Comparison of ENCODE assay signal across 15 cellular contexts in the genomic region with DNA sequence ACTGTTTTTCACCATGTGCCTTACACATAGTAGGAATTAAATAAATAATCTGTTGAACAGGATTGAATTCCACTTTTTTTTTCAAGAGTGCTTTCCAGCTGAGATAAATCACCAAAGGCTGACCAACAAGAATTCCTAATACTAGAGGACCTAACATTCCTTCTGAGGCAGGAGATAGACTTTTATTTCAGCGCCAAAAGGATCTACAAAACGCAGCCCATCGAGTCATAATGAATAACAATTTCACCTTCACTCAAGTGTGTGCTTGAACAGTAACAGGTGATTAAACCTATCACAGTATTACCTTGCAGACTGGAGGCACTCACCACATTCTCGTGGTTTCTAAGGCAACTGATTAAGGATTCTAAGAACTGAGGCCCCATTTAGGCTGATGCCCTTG.
DNase-seq lines count a peak whose midpoint lies in the region; ATAC-seq and TF ChIP-seq lines count a peak whose summit lies in the region.
"Had no signal": no experiment of that assay in that cellular context is flagged by ENCODE, and none has a peak within 500 bp of the region (broad histone marks: within the 10 kb centered on the region; RNA-seq: fewer than 3 reads in every experiment).

No MANE protein-coding gene starts in this region.

- 56 to 76% methylated on average over 4 of the region's 4 CpGs for WGBS in transverse colon (ENCODE audit: low coverage in 1 of 2), 2 donors

- intact Hi-C loops in OCI-LY7 (cut with micrococcal nuclease; ENCODE audit: unreplicated experiment) = no loop called here
- intact Hi-C loops in transverse colon (cut with DNase I; ENCODE audit: low total_unique reads) = no loop called here
- intact Hi-C loops in activated CD4-positive, alpha-beta memory T cell treated with anti-CD3 and anti-CD28 coated beads for 36 hours (cut with micrococcal nuclease) = no loop called here

- no TSS peak for BruUV-seq in OCI-LY7 (replicated peaks; lab: Mats Ljungman, UMichigan)

- H3K4me2 ChIP-seq in OCI-LY7 (ENCODE audit: low read length) = no peak overlapping the region

- POLR2A ChIA-PET in activated naive CD8-positive, alpha-beta T cell treated with anti-CD3 and anti-CD28 coated beads, Interleukin-2, amount 10 ng/mL, durations not matched to agents 7 days and 5 days (lab: Charles Lee) = no interaction called here
- POLR2A ChIA-PET in OCI-LY7 (lab: Charles Lee) = interaction anchor here (0.7 to 1.1 kb wide), 4 partner anchors 8 to 74 kb away, joined by 3 to 7 read pairs (median 3); no protein-coding TSS in a partner anchor
- POLR2A ChIA-PET in activated CD4-positive, alpha-beta memory T cell treated with anti-CD3 and anti-CD28 coated beads for 36 hours (lab: Charles Lee) = no interaction called here

- H3K27ac ChIP-seq in OCI-LY7 (ENCODE audit: low read depth, low read length, poor library complexity, severe bottlenecking) (no peak overlapping the region), transverse colon (no peak overlapping the region)
- H3K27ac ChIP-seq: sigmoid colon had no signal

- H3K4me1 Mint-ChIP-seq in activated naive CD8-positive, alpha-beta T cell treated with anti-CD3 and anti-CD28 coated beads, Interleukin-2, amount 10 ng/mL, durations not matched to agents 7 days and 5 days = peaks cover 8% of the 10 kb centered on the region
- peaks cover 23% of the 10 kb centered on the region for H3K4me1 Mint-ChIP-seq in activated naive CD8-positive, alpha-beta T cell treated with anti-CD3 and anti-CD28 coated beads for 36 hours
- H3K4me1 Mint-ChIP-seq in activated CD4-positive, alpha-beta memory T cell treated with anti-CD3 and anti-CD28 coated beads for 36 hours (ENCODE audit: low read depth) = peaks cover 38% of the 10 kb centered on the region

- H3K9me3 ChIP-seq in OCI-LY7 (ENCODE audit: low read length) (peaks cover 4% of the 10 kb centered on the region; the same call in 1 of the 2 replicates), transverse colon (no peaks in the 10 kb centered on the region)
- H3K9me3 ChIP-seq: sigmoid colon had no signal

- H3K4me3 ChIP-seq in OCI-LY7 (ENCODE audit: low read depth, low read length, poor library complexity, severe bottlenecking) (no peak overlapping the region), transverse colon (no peak overlapping the region)
- H3K4me3 ChIP-seq: sigmoid colon had no signal

- H4K20me1 ChIP-seq in OCI-LY7 (ENCODE audit: insufficient read depth, low read length) = no peaks in the 10 kb centered on the region

- TF ChIP-seq POLR2A in transverse colon (IDR thresholded peaks at IDR 0.05) = no peak

- H3K36me3 ChIP-seq in OCI-LY7 (ENCODE audit: insufficient read depth, low read length) (no peaks in the 10 kb centered on the region), transverse colon (no peaks in the 10 kb centered on the region)
- H3K36me3 ChIP-seq: sigmoid colon had no signal

- H3K9me2 ChIP-seq in OCI-LY7 (ENCODE audit: insufficient read depth, low read length) = no peaks in the 10 kb centered on the region

- CTCF ChIA-PET in OCI-LY7 (lab: Charles Lee; ENCODE audit: unreplicated experiment) = no interaction called here
- CTCF ChIA-PET in activated CD4-positive, alpha-beta memory T cell treated with anti-CD3 and anti-CD28 coated beads for 36 hours (lab: Charles Lee) = no interaction called here

- H3K36me3 Mint-ChIP-seq in activated naive CD8-positive, alpha-beta T cell treated with anti-CD3 and anti-CD28 coated beads, Interleukin-2, amount 10 ng/mL, durations not matched to agents 7 days and 5 days = peaks cover 4% of the 10 kb centered on the region
- no peaks in the 10 kb centered on the region for H3K36me3 Mint-ChIP-seq in activated naive CD8-positive, alpha-beta T cell treated with anti-CD3 and anti-CD28 coated beads for 36 hours
- no peaks in the 10 kb centered on the region for H3K36me3 Mint-ChIP-seq in activated CD4-positive, alpha-beta memory T cell treated with anti-CD3 and anti-CD28 coated beads for 36 hours
- H3K36me3 Mint-ChIP-seq: T-cell had no signal

- peak overlapping the region; percentile 14; the same call in 1 of the 2 replicates for H2AFZ ChIP-seq in OCI-LY7 (ENCODE audit: low read length)

- H3K4me1 ChIP-seq in OCI-LY7 (ENCODE audit: insufficient read depth, low read length, poor library complexity, severe bottlenecking) (peaks cover 33% of the 10 kb centered on the region), transverse colon (no peaks in the 10 kb centered on the region)

- TF ChIP-seq CTCF in OCI-LY7 (conservative IDR thresholded peaks at IDR 0.05; ENCODE audit: low read length) = no peak
- TF ChIP-seq CTCF in transverse colon (IDR thresholded peaks at IDR 0.05) = no peak

- ATAC-seq in activated naive CD8-positive, alpha-beta T cell treated with anti-CD3 and anti-CD28 coated beads, Interleukin-2, amount 10 ng/mL, durations not matched to agents 7 days and 5 days (ENCODE audit: low read depth) = peak; percentile 82

- no peak overlapping the region for H3K4me3 Mint-ChIP-seq in activated naive CD8-positive, alpha-beta T cell treated with anti-CD3 and anti-CD28 coated beads, Interleukin-2, amount 10 ng/mL, durations not matched to agents 7 days and 5 days
- no peak overlapping the region for H3K4me3 Mint-ChIP-seq in activated naive CD8-positive, alpha-beta T cell treated with anti-CD3 and anti-CD28 coated beads for 36 hours
- H3K4me3 Mint-ChIP-seq in activated CD4-positive, alpha-beta memory T cell treated with anti-CD3 and anti-CD28 coated beads for 36 hours = no peak overlapping the region
- H3K4me3 Mint-ChIP-seq: T-cell had no signal

- H3K27ac Mint-ChIP-seq in activated naive CD8-positive, alpha-beta T cell treated with anti-CD3 and anti-CD28 coated beads, Interleukin-2, amount 10 ng/mL, durations not matched to agents 7 days and 5 days = no peak overlapping the region
- no peak overlapping the region for H3K27ac Mint-ChIP-seq in activated naive CD8-positive, alpha-beta T cell treated with anti-CD3 and anti-CD28 coated beads for 36 hours
- H3K27ac Mint-ChIP-seq in activated CD4-positive, alpha-beta memory T cell treated with anti-CD3 and anti-CD28 coated beads for 36 hours = no peak overlapping the region

- in situ Hi-C loops in transverse colon (cut with MboI; ENCODE audit: low pct_ligation_motif_present in 1 of 4, low pct_unique_long_range_greater_than_20kb in 1 of 4, low sequenced_read_pairs in 3 of 4) = no loop called here

- H3K27me3 ChIP-seq in transverse colon = no peaks in the 10 kb centered on the region
- H3K27me3 ChIP-seq: sigmoid colon had no signal

- H3K9me3 Mint-ChIP-seq in activated naive CD8-positive, alpha-beta T cell treated with anti-CD3 and anti-CD28 coated beads, Interleukin-2, amount 10 ng/mL, durations not matched to agents 7 days and 5 days = no peaks in the 10 kb centered on the region
- no peaks in the 10 kb centered on the region for H3K9me3 Mint-ChIP-seq in activated naive CD8-positive, alpha-beta T cell treated with anti-CD3 and anti-CD28 coated beads for 36 hours
- no peaks in the 10 kb centered on the region for H3K9me3 Mint-ChIP-seq in activated CD4-positive, alpha-beta memory T cell treated with anti-CD3 and anti-CD28 coated beads for 36 hours
- H3K9me3 Mint-ChIP-seq: T-cell had no signal

- no peak for TF ChIP-seq EP300 in transverse colon (IDR thresholded peaks at IDR 0.05; ENCODE audit: low read depth)

- H3K27me3 Mint-ChIP-seq in activated naive CD8-positive, alpha-beta T cell treated with anti-CD3 and anti-CD28 coated beads, Interleukin-2, amount 10 ng/mL, durations not matched to agents 7 days and 5 days = no peaks in the 10 kb centered on the region
- H3K27me3 Mint-ChIP-seq in activated naive CD8-positive, alpha-beta T cell treated with anti-CD3 and anti-CD28 coated beads for 36 hours = no peaks in the 10 kb centered on the region
- H3K27me3 Mint-ChIP-seq in activated CD4-positive, alpha-beta memory T cell treated with anti-CD3 and anti-CD28 coated beads for 36 hours = no peaks in the 10 kb centered on the region
- H3K27me3 Mint-ChIP-seq: T-cell had no signal

- no peak for DNase-seq in activated naive CD8-positive, alpha-beta T cell treated with anti-CD3 and anti-CD28 coated beads, Interleukin-2, amount 10 ng/mL, durations not matched to agents 7 days and 5 days
- no peak for DNase-seq in activated naive CD8-positive, alpha-beta T cell treated with anti-CD3 and anti-CD28 coated beads for 36 hours
- DNase-seq in OCI-LY7 (ENCODE audit: low spot score) (no peak), iris pigment epithelial cell (ENCODE audit: low read depth) (peak; percentile 22), NCI-H2196 (lab: John Stamatoyannopoulos, UW; ENCODE audit: unreplicated experiment) (no peak), transverse colon (no peak), DMS114 treated with DMSO at 0.1 percent for 48 hours (lab: John Stamatoyannopoulos, UW; ENCODE audit: unreplicated experiment) (no peak)
- DNase-seq in activated CD4-positive, alpha-beta memory T cell treated with anti-CD3 and anti-CD28 coated beads for 36 hours = no peak
- DNase-seq: activated CD8-positive, alpha-beta memory T cell treated with anti-CD3 and anti-CD28 coated beads, Interleukin-2, amount 50 U/mL, for 48 hours; cerebellar nuclear complex; NCI-H524; nucleus accumbens; sigmoid colon; stimulated activated CD4-positive, alpha-beta T cell treated with anti-CD3 and anti-CD28 coated beads, Interleukin-4, amount 100 ng/mL, for 24 hours; T-cell had no signal

- H3K79me2 ChIP-seq in OCI-LY7 (ENCODE audit: insufficient read depth, low read depth, low read length) = peaks cover 13% of the 10 kb centered on the region; the same call in 1 of the 2 replicates
